ENCODE assay signal across 18 cellular contexts in the genomic region with DNA sequence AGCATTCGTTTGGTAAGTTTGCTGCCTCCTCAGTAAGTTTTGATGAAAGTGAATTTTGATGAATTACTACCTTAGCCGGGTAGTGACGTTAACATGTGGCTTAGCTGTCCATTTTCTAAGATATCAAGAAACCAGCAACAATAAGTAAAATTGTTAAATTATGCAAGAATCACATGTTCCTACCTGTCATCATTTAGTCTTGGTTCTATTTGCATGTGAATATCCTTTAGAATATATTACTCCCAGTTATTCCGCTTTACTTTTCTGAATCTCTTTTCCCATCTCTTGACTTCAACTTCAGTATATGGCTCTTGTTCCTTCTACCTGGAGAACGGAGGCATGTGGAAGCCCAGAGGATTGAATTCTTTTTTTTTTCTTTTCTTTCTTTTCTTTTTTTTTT. TPM values are rescaled to one million over a fixed set of nuclear protein-coding genes. Genes with fewer than 3 reads are reported as not detected.
DNase-seq lines count a peak whose midpoint lies in the region; ATAC-seq and TF ChIP-seq lines count a peak whose summit lies in the region.
"Had no signal": no experiment of that assay in that cellular context is flagged by ENCODE, and none has a peak within 500 bp of the region (broad histone marks: within the 10 kb centered on the region; RNA-seq: fewer than 3 reads in every experiment).

No MANE protein-coding gene starts in this region.

- peak overlapping the region; percentile 80 for H3K9ac ChIP-seq in DND-41 (ENCODE audit: low read depth, low read length)

- no peaks in the 10 kb centered on the region for H3K9me3 Mint-ChIP-seq in activated naive CD8-positive, alpha-beta T cell (ENCODE audit: low read depth)
- peaks cover 3% of the 10 kb centered on the region; the same call in 1 of the 2 replicates for H3K9me3 Mint-ChIP-seq in WTC11

- POLR2A ChIA-PET in WTC11 (lab: Charles Lee) = interaction anchor here (0.7 kb wide), 1 partner anchor 16 kb away, joined by 5 read pairs; no protein-coding TSS in a partner anchor

- H3K4me3 ChIP-seq in DND-41 (ENCODE audit: low read depth in 1 of 2, low read length in 2 of 2) (peak overlapping the region; percentile 48 to 62; a peak in 3 of 4 replicates), spleen (peak overlapping the region; percentile 24 to 70 (median 43))

- intact Hi-C loops in spleen (cut with DNase I; ENCODE audit: low total_unique reads) = no loop called here

- H3K4me1 ChIP-seq in DND-41 (ENCODE audit: insufficient read depth, low read length) = peaks cover 64% of the 10 kb centered on the region
- H3K4me1 ChIP-seq in spleen = peaks cover 36 to 100% (median 82%) of the 10 kb centered on the region in 6 donors
- H3K4me1 ChIP-seq: Caco-2, right lobe of liver had no signal

- TF ChIP-seq CTCF in DND-41 (IDR thresholded peaks at IDR 0.05; ENCODE audit: borderline replicate concordance, extremely low read depth, low read length, poor library complexity, severe bottlenecking) (no peak), spleen (IDR thresholded peaks at IDR 0.05 in 8 of 11, conservative IDR thresholded peaks at IDR 0.05 in 3 of 11) (no peak), WTC11 (IDR thresholded peaks at IDR 0.05) (no peak)

- CTCF ChIA-PET in WTC11 (lab: Charles Lee) = no interaction called here

- DNase-seq in DND-41 (no peak), KBM-7 (peak; percentile 50), spleen (no peak), Kasumi-1 (lab: John Stamatoyannopoulos, UW) (no peak), WTC11 (ENCODE audit: low spot score) (no peak)
- no peak for DNase-seq in stimulated activated naive CD4-positive, alpha-beta T cell treated with Interleukin-2 at 50 U/mL for 16 hours (lab: John Stamatoyannopoulos, UW)
- DNase-seq: activated gamma-delta T cell treated with Interleukin-2 at 50 U/mL for 16 hours, Caco-2, head of caudate nucleus, left colon, NCI-H2029 treated with DMSO at 0.1 percent for 48 hours, NCI-H748 treated with DMSO at 0.1 percent for 48 hours, right lobe of liver, SHP77 had no signal

- 0 out of 2 replicates have a peak, but pooled peaks cover 3% of the 10 kb centered on the region for H4K20me1 ChIP-seq in DND-41 (ENCODE audit: insufficient read depth, low read length)

- TF ChIP-seq POLR2A in spleen (IDR thresholded peaks at IDR 0.05) = no peak

- no peaks in the 10 kb centered on the region for H3K27me3 Mint-ChIP-seq in activated naive CD8-positive, alpha-beta T cell
- no peaks in the 10 kb centered on the region; the same call in 1 of the 2 replicates for H3K27me3 Mint-ChIP-seq in WTC11 (ENCODE audit: low read depth)

- H3K9me3 ChIP-seq in DND-41 (ENCODE audit: insufficient read depth, low read length, severe bottlenecking) (no peaks in the 10 kb centered on the region), spleen (no peaks in the 10 kb centered on the region)
- H3K9me3 ChIP-seq: Caco-2, right lobe of liver had no signal

- no peak for ATAC-seq in DND-41 (ENCODE audit: insufficient read depth, low read depth)
- no peak for ATAC-seq in WTC11
- ATAC-seq: left colon, right lobe of liver had no signal

- peak overlapping the region; percentile 98 for H3K4me3 Mint-ChIP-seq in activated naive CD8-positive, alpha-beta T cell
- no peak overlapping the region for H3K4me3 Mint-ChIP-seq in WTC11
- H3K4me3 Mint-ChIP-seq: neural crest cell had no signal

- 0 out of 2 replicates have a peak overlapping the region, but pooled peaks have one; percentile 81 for H2AFZ ChIP-seq in DND-41 (ENCODE audit: low read depth, low read length)

- peaks cover 60% of the 10 kb centered on the region for H3K79me2 ChIP-seq in DND-41 (ENCODE audit: insufficient read depth, low read length)

- H3K27me3 ChIP-seq in DND-41 (ENCODE audit: insufficient read depth, low read length, poor library complexity) (no peaks in the 10 kb centered on the region), spleen (replicated peaks in 1 of 7) (no peaks in the 10 kb centered on the region)
- H3K27me3 ChIP-seq: right lobe of liver had no signal

- H3K36me3 ChIP-seq in DND-41 (ENCODE audit: insufficient read depth, low read length) (peaks cover 23% of the 10 kb centered on the region), spleen (peaks cover 0 to 69% (median 11%) of the 10 kb centered on the region in 6 donors)
- H3K36me3 ChIP-seq: right lobe of liver had no signal

- in situ Hi-C loops in KBM-7 (cut with MboI; ENCODE audit: low pct_unique_long_range_greater_than_20kb, low sequenced_read_pairs) = no loop called here

- H3K27ac ChIP-seq in DND-41 (ENCODE audit: low read length) (peak overlapping the region; percentile 96), spleen (peak overlapping the region; percentile 72 to 96 (median 94))
- H3K27ac ChIP-seq: epithelial cell of prostate, VCaP had no signal

- H3K36me3 Mint-ChIP-seq in activated naive CD8-positive, alpha-beta T cell = peaks cover 9% of the 10 kb centered on the region
- no peaks in the 10 kb centered on the region for H3K36me3 Mint-ChIP-seq in WTC11

- H3K4me1 Mint-ChIP-seq in activated naive CD8-positive, alpha-beta T cell (ENCODE audit: low read depth) = peaks cover 40% of the 10 kb centered on the region
- H3K4me1 Mint-ChIP-seq in WTC11 = no peaks in the 10 kb centered on the region
- H3K4me1 Mint-ChIP-seq: neural crest cell had no signal

- peak overlapping the region; percentile 96 for H3K27ac Mint-ChIP-seq in activated naive CD8-positive, alpha-beta T cell
- H3K27ac Mint-ChIP-seq in WTC11 = no peak overlapping the region

- H3K4me2 ChIP-seq in DND-41 (ENCODE audit: insufficient read depth, low read length) = peak overlapping the region; percentile 78

- WGBS in spleen, 5 donors = 51 to 67% (median 54%) methylated on average over 5 of the region's 5 CpGs

TF ChIP-seq in WTC11, 78 proteins besides CTCF, POLR2A, EP300 and RAD21 (continues in another document):
- TF ChIP-seq ZNF671 (CRISPR knock-in tag; IDR thresholded peaks at IDR 0.05) (no peak), ZNF219 (CRISPR knock-in tag; IDR thresholded peaks at IDR 0.05; ENCODE audit: borderline replicate concordance) (no peak), SOX15 (CRISPR knock-in tag; IDR thresholded peaks at IDR 0.05) (no peak), NFE2L1 (CRISPR knock-in tag; IDR thresholded peaks at IDR 0.05) (no peak), ATF1 (CRISPR knock-in tag; IDR thresholded peaks at IDR 0.05) (no peak), ZNF263 (CRISPR knock-in tag; IDR thresholded peaks at IDR 0.05; ENCODE audit: low read depth) (no peak), NR2C2 (CRISPR knock-in tag; IDR thresholded peaks at IDR 0.05) (no peak)
- TF ChIP-seq, protein P1, sequence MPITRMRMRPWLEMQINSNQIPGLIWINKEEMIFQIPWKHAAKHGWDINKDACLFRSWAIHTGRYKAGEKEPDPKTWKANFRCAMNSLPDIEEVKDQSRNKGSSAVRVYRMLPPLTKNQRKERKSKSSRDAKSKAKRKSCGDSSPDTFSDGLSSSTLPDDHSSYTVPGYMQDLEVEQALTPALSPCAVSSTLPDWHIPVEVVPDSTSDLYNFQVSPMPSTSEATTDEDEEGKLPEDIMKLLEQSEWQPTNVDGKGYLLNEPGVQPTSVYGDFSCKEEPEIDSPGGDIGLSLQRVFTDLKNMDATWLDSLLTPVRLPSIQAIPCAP (CRISPR knock-in tag; IDR thresholded peaks at IDR 0.05) = no peak
- TF ChIP-seq, protein P2, sequence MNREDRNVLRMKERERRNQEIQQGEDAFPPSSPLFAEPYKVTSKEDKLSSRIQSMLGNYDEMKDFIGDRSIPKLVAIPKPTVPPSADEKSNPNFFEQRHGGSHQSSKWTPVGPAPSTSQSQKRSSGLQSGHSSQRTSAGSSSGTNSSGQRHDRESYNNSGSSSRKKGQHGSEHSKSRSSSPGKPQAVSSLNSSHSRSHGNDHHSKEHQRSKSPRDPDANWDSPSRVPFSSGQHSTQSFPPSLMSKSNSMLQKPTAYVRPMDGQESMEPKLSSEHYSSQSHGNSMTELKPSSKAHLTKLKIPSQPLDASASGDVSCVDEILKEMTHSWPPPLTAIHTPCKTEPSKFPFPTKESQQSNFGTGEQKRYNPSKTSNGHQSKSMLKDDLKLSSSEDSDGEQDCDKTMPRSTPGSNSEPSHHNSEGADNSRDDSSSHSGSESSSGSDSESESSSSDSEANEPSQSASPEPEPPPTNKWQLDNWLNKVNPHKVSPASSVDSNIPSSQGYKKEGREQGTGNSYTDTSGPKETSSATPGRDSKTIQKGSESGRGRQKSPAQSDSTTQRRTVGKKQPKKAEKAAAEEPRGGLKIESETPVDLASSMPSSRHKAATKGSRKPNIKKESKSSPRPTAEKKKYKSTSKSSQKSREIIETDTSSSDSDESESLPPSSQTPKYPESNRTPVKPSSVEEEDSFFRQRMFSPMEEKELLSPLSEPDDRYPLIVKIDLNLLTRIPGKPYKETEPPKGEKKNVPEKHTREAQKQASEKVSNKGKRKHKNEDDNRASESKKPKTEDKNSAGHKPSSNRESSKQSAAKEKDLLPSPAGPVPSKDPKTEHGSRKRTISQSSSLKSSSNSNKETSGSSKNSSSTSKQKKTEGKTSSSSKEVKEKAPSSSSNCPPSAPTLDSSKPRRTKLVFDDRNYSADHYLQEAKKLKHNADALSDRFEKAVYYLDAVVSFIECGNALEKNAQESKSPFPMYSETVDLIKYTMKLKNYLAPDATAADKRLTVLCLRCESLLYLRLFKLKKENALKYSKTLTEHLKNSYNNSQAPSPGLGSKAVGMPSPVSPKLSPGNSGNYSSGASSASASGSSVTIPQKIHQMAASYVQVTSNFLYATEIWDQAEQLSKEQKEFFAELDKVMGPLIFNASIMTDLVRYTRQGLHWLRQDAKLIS (CRISPR knock-in tag; IDR thresholded peaks at IDR 0.05; ENCODE audit: borderline replicate concordance) = no peak
- TF ChIP-seq, protein P3, sequence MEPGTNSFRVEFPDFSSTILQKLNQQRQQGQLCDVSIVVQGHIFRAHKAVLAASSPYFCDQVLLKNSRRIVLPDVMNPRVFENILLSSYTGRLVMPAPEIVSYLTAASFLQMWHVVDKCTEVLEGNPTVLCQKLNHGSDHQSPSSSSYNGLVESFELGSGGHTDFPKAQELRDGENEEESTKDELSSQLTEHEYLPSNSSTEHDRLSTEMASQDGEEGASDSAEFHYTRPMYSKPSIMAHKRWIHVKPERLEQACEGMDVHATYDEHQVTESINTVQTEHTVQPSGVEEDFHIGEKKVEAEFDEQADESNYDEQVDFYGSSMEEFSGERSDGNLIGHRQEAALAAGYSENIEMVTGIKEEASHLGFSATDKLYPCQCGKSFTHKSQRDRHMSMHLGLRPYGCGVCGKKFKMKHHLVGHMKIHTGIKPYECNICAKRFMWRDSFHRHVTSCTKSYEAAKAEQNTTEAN (CRISPR knock-in tag; IDR thresholded peaks at IDR 0.05) = no peak

RNA-seq across cellular contexts. Expression of a gene that starts 59.4 kb away (rescaled TPM):
- total RNA-seq in spleen (100 to 1,000 TPM; 153 to 275 (median 196) TPM), WTC11 (2021) (2.6 to 3.2 TPM (median 2.7 TPM) in 3 replicates)
- 10 to 100 TPM; 34.3 to 40.1 (median 39.1) TPM for polyA plus RNA-seq in spleen

Comparison
In these comparisons a context has a peak if more than half of its experiments do, and no peak if none do; other contexts are left out.
1. RNA of a gene that starts 59.4 kb away (total RNA-seq): 153 to 275 TPM in spleen; 2.6 to 3.2 TPM in WTC11; every median in the first group is over 10 times any median in the second.